ENCODE assay signal across 8 cellular contexts in genomic region chr10:75210193-75211006, GRCh38. TPM values are rescaled to one million over a fixed set of nuclear protein-coding genes. Genes with fewer than 3 reads are reported as not detected.
DNase-seq lines count a peak whose midpoint lies in the region; ATAC-seq and TF ChIP-seq lines count a peak whose summit lies in the region.

VDAC2 (plus strand) TSS chr10:75210796; CDS start chr10:75211159, 363 bp downstream.

- H3K27me3 ChIP-seq in foreskin keratinocyte (no peaks in the 10 kb centered on the region), neuronal stem cell (ENCODE audit: control insufficient read depth in 3 of 3, insufficient read depth in 3 of 3, low read depth in 1 of 3, low read length in 3 of 3) (no peaks in the 10 kb centered on the region)

- H3K36me3 ChIP-seq in neuronal stem cell (replicated peaks in 1 of 2; ENCODE audit: control insufficient read depth in 2 of 2, insufficient read depth in 2 of 2, low read length in 2 of 2), result peaks cover 4 to 36% of the 10 kb centered on the region in 2 donors

- peak; percentile 93 for DNase-seq in ELF-1 (ENCODE audit: low read depth, low spot score)
- DNase-seq in GOT3 (lab: John Stamatoyannopoulos, UW), result peak; percentile 87
- peak; percentile 86 for DNase-seq in LHCN-M2 (ENCODE audit: low read depth)
- peak; percentile 17 for DNase-seq in SHP77 treated with DMSO at 0.1 percent for 48 hours (lab: John Stamatoyannopoulos, UW)
- peak; percentile 94 for DNase-seq in activated gamma-delta T cell treated with Interleukin-2 at 50 U/mL for 16 hours
- DNase-seq in foreskin keratinocyte, result peak; percentile 69 to 85
- peak; percentile 89 for DNase-seq in neuronal stem cell (ENCODE audit: low spot score)

- peak within 1 kb of the TSS; percentile 91 for H2BK15ac ChIP-seq in neuronal stem cell (ENCODE audit: low read length)

- H3K9ac ChIP-seq in neuronal stem cell (ENCODE audit: low read depth, low read length, poor library complexity), result peak within 1 kb of the TSS; percentile 99

- H3K79me1 ChIP-seq in neuronal stem cell (ENCODE audit: low read depth, low read length), result peaks cover 7% of the 10 kb centered on the region

- peak; percentile 63 for ATAC-seq in foreskin keratinocyte

- peak within 1 kb of the TSS; percentile 95 for H2BK120ac ChIP-seq in neuronal stem cell (ENCODE audit: low read depth, low read length)

- TF ChIP-seq CTCF in foreskin keratinocyte (conservative IDR thresholded peaks at IDR 0.05) (peak; percentile 13), subcutaneous adipose tissue (IDR thresholded peaks at IDR 0.05; ENCODE audit: low read depth) (no peak)

- peak within 1 kb of the TSS; percentile 97 for H4K91ac ChIP-seq in neuronal stem cell (ENCODE audit: low read depth, low read length, poor library complexity)

- peak within 1 kb of the TSS; percentile 99 for H3K27ac ChIP-seq in foreskin keratinocyte
- H3K27ac ChIP-seq in neuronal stem cell (replicated peaks; ENCODE audit: low read length), result peak within 1 kb of the TSS; percentile 97

- peak within 1 kb of the TSS; percentile 79 to 100 for H3K4me3 ChIP-seq in neuronal stem cell (ENCODE audit: low read length in 2 of 2)

- H2AFZ ChIP-seq in neuronal stem cell (ENCODE audit: low read length), result peak within 1 kb of the TSS; percentile 96

- H3K4ac ChIP-seq in neuronal stem cell (ENCODE audit: low read length), result peak within 1 kb of the TSS; percentile 96

- H3K23ac ChIP-seq in neuronal stem cell (ENCODE audit: low read depth, low read length, poor library complexity), result peak within 1 kb of the TSS; percentile 99

- H3K4me1 ChIP-seq in foreskin keratinocyte (peaks cover 36% of the 10 kb centered on the region), neuronal stem cell (ENCODE audit: control insufficient read depth in 2 of 2, insufficient read depth in 1 of 2, low read depth in 1 of 2, low read length in 2 of 2) (peaks cover 7 to 10% of the 10 kb centered on the region in 2 donors)

- no peaks in the 10 kb centered on the region for H3K9me3 ChIP-seq in neuronal stem cell (replicated peaks in 1 of 2; ENCODE audit: control insufficient read depth in 2 of 2, insufficient read depth in 1 of 2, low read depth in 1 of 2, low read length in 2 of 2)

- H3K18ac ChIP-seq in neuronal stem cell (ENCODE audit: low read length), result peak within 1 kb of the TSS; percentile 100

- WGBS in neuronal stem cell (ENCODE audit: extremely low coverage in 2 of 2, insufficient read length in 2 of 2, insufficient replicate concordance in 1 of 2), 2 donors, result no CpG with 5 or more reads among the region's 84 CpGs

- H4K8ac ChIP-seq in neuronal stem cell (ENCODE audit: low read depth, low read length), result peak within 1 kb of the TSS; percentile 99

- peak within 1 kb of the TSS; percentile 98 for H2AK5ac ChIP-seq in neuronal stem cell (ENCODE audit: low read depth, low read length)

- H3K14ac ChIP-seq in neuronal stem cell (ENCODE audit: low read length), result peak within 1 kb of the TSS; percentile 100

- H3K4me2 ChIP-seq in neuronal stem cell (ENCODE audit: insufficient read depth, low read length, poor library complexity, severe bottlenecking), result peak within 1 kb of the TSS; percentile 95

- peak within 1 kb of the TSS; percentile 95 for H2BK5ac ChIP-seq in neuronal stem cell (ENCODE audit: low read length)

- H2BK12ac ChIP-seq in neuronal stem cell (ENCODE audit: low read length), result peak within 1 kb of the TSS; percentile 93

RNA-seq across cellular contexts. Expression of gene VDAC2, which starts in this region (rescaled TPM):
- total RNA-seq in LHCN-M2 (2014; rRNA removed) (194 and 196 TPM in 2 replicates), foreskin keratinocyte (231 and 234 TPM in 2 replicates), subcutaneous adipose tissue (100 to 1,000 TPM; 133 to 163 (median 149) TPM)
- 218 TPM for polyA plus RNA-seq in LHCN-M2 (2012)
- polyA plus RNA-seq in foreskin keratinocyte, result 227 and 253 TPM in 2 replicates
- polyA plus RNA-seq in neuronal stem cell (2013, experiment 1 of 2), result 164 TPM
- polyA plus RNA-seq in neuronal stem cell (2013, experiment 2 of 2), result 167 TPM

Comparison
In these comparisons a context has a peak if more than half of its experiments do, and no peak if none do; other contexts are left out.
1. Peak in every context shown above with its lines: DNase-seq, ATAC-seq, H3K4me3 ChIP-seq and H3K27ac ChIP-seq.
2. DNase-seq: peak in every context shown above with its lines; median percentile 94 in activated gamma-delta T cell treated with Interleukin-2 at 50 U/mL for 16 hours; 93 in ELF-1; 89 in neuronal stem cell; 87 in GOT3; 86 in LHCN-M2; 77 in foreskin keratinocyte; 17 in SHP77 treated with DMSO at 0.1 percent for 48 hours.